In the genomic region with DNA sequence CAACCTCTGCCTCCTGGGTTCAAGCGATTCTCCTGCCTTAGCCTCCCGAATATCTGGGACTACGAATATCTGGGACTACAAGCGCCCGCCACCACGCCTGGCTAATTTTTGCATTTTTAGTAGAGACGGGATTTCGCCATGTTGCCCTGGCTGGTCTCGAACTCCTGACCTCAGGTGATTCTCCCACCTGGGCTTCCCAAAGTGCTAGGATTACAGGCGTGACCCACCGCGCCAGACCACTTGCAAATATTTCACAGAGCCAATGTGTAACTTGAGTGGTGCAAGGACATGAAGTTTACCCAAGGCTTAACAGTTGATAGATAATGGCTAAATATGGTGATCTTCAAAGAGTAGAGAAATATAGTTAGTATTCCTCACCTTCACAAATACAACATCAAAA, we compare ENCODE assay signal across 9 cellular contexts. TPM values are rescaled to one million over a fixed set of nuclear protein-coding genes. Genes with fewer than 3 reads are reported as not detected.
DNase-seq lines count a peak whose midpoint lies in the region; TF ChIP-seq lines count a peak whose summit lies in the region.
"Had no signal": no experiment of that assay in that cellular context is flagged by ENCODE, and none has a peak within 500 bp of the region (broad histone marks: within the 10 kb centered on the region; RNA-seq: fewer than 3 reads in every experiment).

No MANE protein-coding gene starts in this region.

- H3K27me3 ChIP-seq in PC-9 (ENCODE audit: insufficient read depth, low read depth), result no peaks in the 10 kb centered on the region
- no peaks in the 10 kb centered on the region for H3K27me3 ChIP-seq in smooth muscle cell (ENCODE audit: low read depth)

- WGBS in smooth muscle cell (ENCODE audit: low lambda C conversion rate), result 98% methylated on average over 12 of the region's 12 CpGs

- no peaks in the 10 kb centered on the region for H3K27me3 Mint-ChIP-seq in activated CD4-positive, alpha-beta T cell treated with anti-CD3 and anti-CD28 coated beads, Interleukin-2, amount 10 ng/mL, durations not matched to agents 24 days and 14 days
- H3K27me3 Mint-ChIP-seq in endothelial cell (ENCODE audit: unreplicated experiment), result peaks cover 7% of the 10 kb centered on the region

- H3K4me2 ChIP-seq in PC-9 (peak overlapping the region; percentile 80), smooth muscle cell (no peak overlapping the region)

- no peaks in the 10 kb centered on the region for H3K9me3 ChIP-seq in PC-9 (ENCODE audit: insufficient read depth, low read depth)
- no peaks in the 10 kb centered on the region for H3K9me3 ChIP-seq in smooth muscle cell (replicated peaks; ENCODE audit: low read depth)

- DNase-seq in activated CD4-positive, alpha-beta T cell treated with anti-CD3 and anti-CD28 coated beads, Interleukin-2, amount 10 ng/mL, durations not matched to agents 24 days and 14 days, result no peak
- no peak for DNase-seq in activated CD4-positive, alpha-beta T cell treated with anti-CD3 and anti-CD28 coated beads for 48 hours
- DNase-seq in PC-9 (no peak), endothelial cell (ENCODE audit: low spot score) (no peak), smooth muscle cell (lab: John Stamatoyannopoulos, UW; ENCODE audit: unreplicated experiment) (no peak), NCI-H2081 (lab: John Stamatoyannopoulos, UW) (no peak), NCI-H146 (lab: John Stamatoyannopoulos, UW) (no peak), activated gamma-delta T cell (lab: John Stamatoyannopoulos, UW) (no peak)
- DNase-seq: NCI-H1048 had no signal

- H3K9ac ChIP-seq in smooth muscle cell (ENCODE audit: low read depth), result no peak overlapping the region

- BruUV-seq in PC-9 (replicated peaks; lab: Mats Ljungman, UMichigan), result no TSS peak

- H3K36me3 Mint-ChIP-seq in activated CD4-positive, alpha-beta T cell treated with anti-CD3 and anti-CD28 coated beads, Interleukin-2, amount 10 ng/mL, durations not matched to agents 24 days and 14 days (ENCODE audit: low read depth), result peaks cover 2% of the 10 kb centered on the region
- peaks cover 4% of the 10 kb centered on the region for H3K36me3 Mint-ChIP-seq in endothelial cell (ENCODE audit: low read depth, unreplicated experiment)

- H3K4me3 ChIP-seq in PC-9 (peak overlapping the region; percentile 80; the same call in 1 of the 2 replicates), smooth muscle cell (peak overlapping the region; percentile 66)

- POLR2A ChIA-PET in PC-9 (lab: Charles Lee; ENCODE audit: unreplicated experiment), result no interaction called here

- H2AFZ ChIP-seq in PC-9, result no peak overlapping the region
- no peak overlapping the region for H2AFZ ChIP-seq in smooth muscle cell (ENCODE audit: low read depth)

- H4K20me1 ChIP-seq in PC-9 (ENCODE audit: insufficient read depth) (no peaks in the 10 kb centered on the region), smooth muscle cell (ENCODE audit: low read depth) (no peaks in the 10 kb centered on the region)

- no peaks in the 10 kb centered on the region for H3K9me2 ChIP-seq in PC-9 (ENCODE audit: insufficient read depth)

- H3K4me3 Mint-ChIP-seq in activated CD4-positive, alpha-beta T cell treated with anti-CD3 and anti-CD28 coated beads, Interleukin-2, amount 10 ng/mL, durations not matched to agents 24 days and 14 days, result peak overlapping the region; percentile 31
- peak overlapping the region; percentile 57 for H3K4me3 Mint-ChIP-seq in endothelial cell (ENCODE audit: unreplicated experiment)

- no peak overlapping the region for H3K27ac ChIP-seq in PC-9
- H3K27ac ChIP-seq in smooth muscle cell (ENCODE audit: low read depth), result no peak overlapping the region

- no peaks in the 10 kb centered on the region for H3K9me3 Mint-ChIP-seq in activated CD4-positive, alpha-beta T cell treated with anti-CD3 and anti-CD28 coated beads, Interleukin-2, amount 10 ng/mL, durations not matched to agents 24 days and 14 days
- no peaks in the 10 kb centered on the region for H3K9me3 Mint-ChIP-seq in endothelial cell (ENCODE audit: unreplicated experiment)

- CTCF ChIA-PET in PC-9 (lab: Charles Lee), result no interaction called here

- H3K27ac Mint-ChIP-seq in activated CD4-positive, alpha-beta T cell treated with anti-CD3 and anti-CD28 coated beads, Interleukin-2, amount 10 ng/mL, durations not matched to agents 24 days and 14 days, result no peak overlapping the region
- H3K27ac Mint-ChIP-seq in endothelial cell (ENCODE audit: unreplicated experiment), result peak overlapping the region; percentile 20

- H3K4me1 ChIP-seq in PC-9 (replicated peaks; ENCODE audit: insufficient read depth) (peaks cover 12% of the 10 kb centered on the region; the same call in 1 of the 2 replicates), smooth muscle cell (ENCODE audit: low read depth) (peaks cover 14% of the 10 kb centered on the region)

- H3F3A ChIP-seq in PC-9 (ENCODE audit: insufficient read depth, low read depth), result no peaks in the 10 kb centered on the region
- peaks cover 9% of the 10 kb centered on the region for H3F3A ChIP-seq in smooth muscle cell (ENCODE audit: low read depth)

- intact Hi-C loops in activated CD4-positive, alpha-beta T cell treated with anti-CD3 and anti-CD28 coated beads, Interleukin-2, amount 10 ng/mL, durations not matched to agents 24 days and 14 days (cut with micrococcal nuclease), result loop anchor here (10.0 kb wide), 1 partner anchor 232 kb away; the partner anchor contains the start of gene CFAP36
- intact Hi-C loops in PC-9 (cut with micrococcal nuclease; ENCODE audit: unreplicated experiment), result loop anchor here (2.0 kb wide), 1 partner anchor 334 kb away; the partner anchor contains the start of gene PPP4R3B

- TF ChIP-seq CTCF in PC-9 (conservative IDR thresholded peaks at IDR 0.05) (no peak), endothelial cell (IDR thresholded peaks at IDR 0.05; ENCODE audit: unreplicated experiment) (no peak), smooth muscle cell (IDR thresholded peaks at IDR 0.05; ENCODE audit: borderline replicate concordance, insufficient read depth, poor library complexity, severe bottlenecking) (no peak)

- no peaks in the 10 kb centered on the region for H3K36me3 ChIP-seq in PC-9 (ENCODE audit: low read depth)
- no peaks in the 10 kb centered on the region for H3K36me3 ChIP-seq in smooth muscle cell (ENCODE audit: low read depth)

- H3K79me2 ChIP-seq in PC-9 (ENCODE audit: low read depth) (0 out of 2 replicates have a peak, but pooled peaks cover 5% of the 10 kb centered on the region), smooth muscle cell (ENCODE audit: low read depth) (no peaks in the 10 kb centered on the region)

- peaks cover 9% of the 10 kb centered on the region for H3K4me1 Mint-ChIP-seq in activated CD4-positive, alpha-beta T cell treated with anti-CD3 and anti-CD28 coated beads, Interleukin-2, amount 10 ng/mL, durations not matched to agents 24 days and 14 days
- peaks cover 26% of the 10 kb centered on the region for H3K4me1 Mint-ChIP-seq in endothelial cell (ENCODE audit: unreplicated experiment)

RNA-seq across cellular contexts. Expression of gene MTIF2, which starts 14.1 kb away (rescaled TPM):
- 45.7 and 47.1 TPM in 2 replicates for total RNA-seq in activated CD4-positive, alpha-beta T cell treated with anti-CD3 and anti-CD28 coated beads, Interleukin-2, amount 10 ng/mL, durations not matched to agents 24 days and 14 days
- total RNA-seq in PC-9 (2021) (44.6 and 52.0 TPM in 2 replicates), endothelial cell (ENCODE audit: unreplicated experiment) (22.9 TPM), smooth muscle cell (22.7 and 27.9 TPM in 2 replicates)
- 11.6 and 16.5 TPM in 2 replicates for polyA plus RNA-seq in smooth muscle cell

RNA-seq across cellular contexts. Expression of gene RPS27A, which starts 50.6 kb away (rescaled TPM):
- total RNA-seq in activated CD4-positive, alpha-beta T cell treated with anti-CD3 and anti-CD28 coated beads, Interleukin-2, amount 10 ng/mL, durations not matched to agents 24 days and 14 days, result 1,064 and 1,070 TPM in 2 replicates
- total RNA-seq in PC-9 (2021) (1,269 and 1,616 TPM in 2 replicates), endothelial cell (ENCODE audit: unreplicated experiment) (1,292 TPM), smooth muscle cell (2,119 and 2,208 TPM in 2 replicates)
- polyA plus RNA-seq in smooth muscle cell, result 733 and 774 TPM in 2 replicates

RNA-seq across cellular contexts. Expression of gene CLHC1, which starts 51.0 kb away (rescaled TPM):
- 7.3 and 10.1 TPM in 2 replicates for total RNA-seq in activated CD4-positive, alpha-beta T cell treated with anti-CD3 and anti-CD28 coated beads, Interleukin-2, amount 10 ng/mL, durations not matched to agents 24 days and 14 days
- total RNA-seq in PC-9 (2021) (20.5 and 27.1 TPM in 2 replicates), endothelial cell (ENCODE audit: unreplicated experiment) (20.2 TPM), smooth muscle cell (14.4 and 17.1 TPM in 2 replicates)
- 10.0 and 11.2 TPM in 2 replicates for polyA plus RNA-seq in smooth muscle cell
